In the genomic region with DNA sequence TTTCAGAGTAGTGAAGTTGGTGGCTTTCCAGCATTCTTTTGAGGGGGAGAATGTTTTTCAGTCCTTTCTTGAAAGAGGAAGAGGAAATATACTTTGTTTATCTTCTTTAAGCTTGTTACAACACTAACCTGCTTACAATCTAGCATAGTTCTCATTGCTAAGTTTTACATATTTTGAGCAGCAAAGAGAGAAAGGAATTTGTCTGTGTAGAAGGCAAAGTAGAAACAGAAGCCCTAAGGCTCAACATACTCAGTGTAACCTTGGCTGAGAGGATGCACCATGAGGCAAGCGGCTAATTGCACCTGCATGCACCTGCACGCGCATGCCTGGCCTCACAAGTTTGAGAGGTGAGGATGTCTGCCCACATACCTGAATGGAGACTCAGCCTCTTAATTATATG, we compare ENCODE assay signal across 18 cellular contexts. TPM values are rescaled to one million over a fixed set of nuclear protein-coding genes. Genes with fewer than 3 reads are reported as not detected.
A peak's percentile ranks its signal among the peaks of the same experiment; 100 is the strongest.
DNase-seq lines count a peak whose midpoint lies in the region; ATAC-seq and TF ChIP-seq lines count a peak whose summit lies in the region.
"Had no signal": no experiment of that assay in that cellular context is flagged by ENCODE, and none has a peak within 500 bp of the region (broad histone marks: within the 10 kb centered on the region; RNA-seq: fewer than 3 reads in every experiment).

No MANE protein-coding gene starts in this region.

- H3K36me3 Mint-ChIP-seq in activated CD4-positive, alpha-beta T cell treated with anti-CD3 and anti-CD28 coated beads, Interleukin-2, amount 10 ng/mL, durations not matched to agents 7 days and 5 days (ENCODE audit: low read depth): peaks cover 5% of the 10 kb centered on the region
- no peaks in the 10 kb centered on the region for H3K36me3 Mint-ChIP-seq in osteocyte (ENCODE audit: unreplicated experiment)
- H3K36me3 Mint-ChIP-seq: activated naive CD8-positive, alpha-beta T cell treated with anti-CD3 and anti-CD28 coated beads, Interleukin-2, amount 10 ng/mL, durations not matched to agents 7 days and 5 days had no signal

- no peak for DNase-seq in activated CD4-positive, alpha-beta T cell treated with anti-CD3 and anti-CD28 coated beads, Interleukin-2, amount 10 ng/mL, durations not matched to agents 7 days and 5 days
- no peak for DNase-seq in activated CD4-positive, alpha-beta T cell treated with anti-CD3 and anti-CD28 coated beads, Interleukin-2, amount 50 U/mL, for 48 hours
- DNase-seq in NCI-H1105 (lab: John Stamatoyannopoulos, UW): peak; percentile 68
- DNase-seq in body of pancreas: no peak
- no peak for DNase-seq in spleen
- DNase-seq in osteocyte (ENCODE audit: extremely low spot score, unreplicated experiment): no peak
- DNase-seq in transverse colon: no peak
- no peak for DNase-seq in NCI-H1694 treated with DMSO at 0.1 percent for 48 hours (lab: John Stamatoyannopoulos, UW)
- DNase-seq: activated naive CD8-positive, alpha-beta T cell treated with anti-CD3 and anti-CD28 coated beads, Interleukin-2, amount 10 ng/mL, durations not matched to agents 7 days and 5 days; cortex of kidney; EL; left ventricle myocardium superior; NCI-H1436 treated with DMSO at 0.1 percent for 48 hours; nephron progenitor cell; right cardiac atrium; SHP77; stimulated activated CD4-positive, alpha-beta T cell treated with anti-CD3 and anti-CD28 coated beads, Interleukin-4, amount 100 ng/mL, for 1 hour; upper lobe of right lung had no signal

- no peak overlapping the region for H3K4me3 Mint-ChIP-seq in activated CD4-positive, alpha-beta T cell treated with anti-CD3 and anti-CD28 coated beads, Interleukin-2, amount 10 ng/mL, durations not matched to agents 7 days and 5 days
- H3K4me3 Mint-ChIP-seq in osteocyte (ENCODE audit: unreplicated experiment): no peak overlapping the region
- H3K4me3 Mint-ChIP-seq: activated naive CD8-positive, alpha-beta T cell treated with anti-CD3 and anti-CD28 coated beads, Interleukin-2, amount 10 ng/mL, durations not matched to agents 7 days and 5 days; nephron progenitor cell had no signal

- H3K9me3 ChIP-seq in body of pancreas: no peaks in the 10 kb centered on the region
- no peaks in the 10 kb centered on the region for H3K9me3 ChIP-seq in spleen
- no peaks in the 10 kb centered on the region for H3K9me3 ChIP-seq in transverse colon
- H3K9me3 ChIP-seq: upper lobe of right lung had no signal

- WGBS in body of pancreas, 2 donors: 68 to 76% methylated on average over 3 of the region's 3 CpGs
- 88 to 92% (median 88%) methylated on average over 3 of the region's 3 CpGs for WGBS in spleen, 5 donors
- WGBS in transverse colon (ENCODE audit: low coverage in 1 of 2), 2 donors: 93% methylated on average over 3 of the region's 3 CpGs; no CpG with 5 or more reads in 1 of the 2 donors

- TF ChIP-seq CTCF in body of pancreas (IDR thresholded peaks at IDR 0.05): no peak
- TF ChIP-seq CTCF in spleen (IDR thresholded peaks at IDR 0.05 in 8 of 11, conservative IDR thresholded peaks at IDR 0.05 in 3 of 11): no peak
- no peak for TF ChIP-seq CTCF in osteocyte (IDR thresholded peaks at IDR 0.05)
- TF ChIP-seq CTCF in transverse colon (IDR thresholded peaks at IDR 0.05): no peak

- no peak for TF ChIP-seq EP300 in transverse colon (IDR thresholded peaks at IDR 0.05; ENCODE audit: low read depth)

- H3K27me3 ChIP-seq in body of pancreas (no peaks in the 10 kb centered on the region), spleen (replicated peaks in 1 of 7) (peaks cover 0 to 12% (median 0%) of the 10 kb centered on the region in 7 donors), transverse colon (peaks cover 15% of the 10 kb centered on the region)
- H3K27me3 ChIP-seq: upper lobe of right lung had no signal

- H3K4me1 Mint-ChIP-seq in activated CD4-positive, alpha-beta T cell treated with anti-CD3 and anti-CD28 coated beads, Interleukin-2, amount 10 ng/mL, durations not matched to agents 7 days and 5 days: peaks cover 63% of the 10 kb centered on the region
- peaks cover 13% of the 10 kb centered on the region for H3K4me1 Mint-ChIP-seq in osteocyte (ENCODE audit: unreplicated experiment)

- CTCF ChIA-PET in activated CD4-positive, alpha-beta T cell treated with anti-CD3 and anti-CD28 coated beads, Interleukin-2, amount 10 ng/mL, durations not matched to agents 7 days and 5 days (lab: Charles Lee): interaction anchor here (2.3 kb wide), 1 partner anchor 19 kb away, joined by 8 read pairs; no protein-coding TSS in a partner anchor

- in situ Hi-C loops in transverse colon (cut with MboI; ENCODE audit: low pct_ligation_motif_present in 1 of 4, low pct_unique_long_range_greater_than_20kb in 1 of 4, low sequenced_read_pairs in 3 of 4): no loop called here

- peak overlapping the region; percentile 26 for H3K27ac Mint-ChIP-seq in activated CD4-positive, alpha-beta T cell treated with anti-CD3 and anti-CD28 coated beads, Interleukin-2, amount 10 ng/mL, durations not matched to agents 7 days and 5 days
- no peak overlapping the region for H3K27ac Mint-ChIP-seq in osteocyte (ENCODE audit: unreplicated experiment)
- H3K27ac Mint-ChIP-seq: activated naive CD8-positive, alpha-beta T cell treated with anti-CD3 and anti-CD28 coated beads, Interleukin-2, amount 10 ng/mL, durations not matched to agents 7 days and 5 days had no signal

- ATAC-seq in body of pancreas: no peak
- ATAC-seq: left ventricle myocardium superior, right cardiac atrium, upper lobe of right lung had no signal

- H3K27me3 Mint-ChIP-seq in activated CD4-positive, alpha-beta T cell treated with anti-CD3 and anti-CD28 coated beads, Interleukin-2, amount 10 ng/mL, durations not matched to agents 7 days and 5 days: no peaks in the 10 kb centered on the region
- peaks cover 58% of the 10 kb centered on the region for H3K27me3 Mint-ChIP-seq in osteocyte (ENCODE audit: unreplicated experiment)

- peaks cover 50% of the 10 kb centered on the region for H3K4me1 ChIP-seq in body of pancreas
- peaks cover 3 to 87% (median 37%) of the 10 kb centered on the region in 6 donors for H3K4me1 ChIP-seq in spleen
- H3K4me1 ChIP-seq in transverse colon: peaks cover 0 to 50% (median 13%) of the 10 kb centered on the region in 4 donors

- POLR2A ChIA-PET in activated CD4-positive, alpha-beta T cell treated with anti-CD3 and anti-CD28 coated beads, Interleukin-2, amount 10 ng/mL, durations not matched to agents 7 days and 5 days (lab: Charles Lee): no interaction called here

- no peaks in the 10 kb centered on the region for H3K36me3 ChIP-seq in body of pancreas (replicated peaks in 1 of 2; ENCODE audit: insufficient read depth in 1 of 2, low read depth in 2 of 2)
- peaks cover 0 to 4% (median 0%) of the 10 kb centered on the region in 6 donors for H3K36me3 ChIP-seq in spleen
- H3K36me3 ChIP-seq in transverse colon: no peaks in the 10 kb centered on the region
- H3K36me3 ChIP-seq: upper lobe of right lung had no signal

- H3K27ac ChIP-seq in body of pancreas: peak overlapping the region in 3 of 4 donors; percentile 24 to 84 (median 84)
- peak overlapping the region in 6 of 8 donors; percentile 5 to 86 (median 28) for H3K27ac ChIP-seq in spleen
- H3K27ac ChIP-seq in transverse colon: peak overlapping the region in 1 of 4 donors; percentile 82
- H3K27ac ChIP-seq: upper lobe of right lung had no signal

- intact Hi-C loops in body of pancreas (cut with DNase I) (no loop called here), spleen (cut with DNase I; ENCODE audit: low total_unique reads) (no loop called here), transverse colon (cut with DNase I; ENCODE audit: low total_unique reads) (no loop called here)

- no peaks in the 10 kb centered on the region for H3K9me3 Mint-ChIP-seq in activated CD4-positive, alpha-beta T cell treated with anti-CD3 and anti-CD28 coated beads, Interleukin-2, amount 10 ng/mL, durations not matched to agents 7 days and 5 days
- no peaks in the 10 kb centered on the region for H3K9me3 Mint-ChIP-seq in osteocyte (ENCODE audit: unreplicated experiment)
- H3K9me3 Mint-ChIP-seq: activated naive CD8-positive, alpha-beta T cell treated with anti-CD3 and anti-CD28 coated beads, Interleukin-2, amount 10 ng/mL, durations not matched to agents 7 days and 5 days; nephron progenitor cell had no signal

- TF ChIP-seq POLR2A in body of pancreas (IDR thresholded peaks at IDR 0.05) (no peak), spleen (IDR thresholded peaks at IDR 0.05) (no peak), transverse colon (IDR thresholded peaks at IDR 0.05) (no peak)

- H3K4me3 ChIP-seq in body of pancreas: no peak overlapping the region
- H3K4me3 ChIP-seq in spleen: peak overlapping the region in 1 of 8 donors; percentile 83
- no peak overlapping the region for H3K4me3 ChIP-seq in transverse colon
- H3K4me3 ChIP-seq: upper lobe of right lung had no signal

RNA-seq across cellular contexts. Expression of gene FRY, which starts 2.2 kb away (rescaled TPM):
- 10 to 100 TPM; 12.0 to 14.3 TPM for total RNA-seq in activated CD4-positive, alpha-beta T cell treated with anti-CD3 and anti-CD28 coated beads, Interleukin-2, amount 10 ng/mL, durations not matched to agents 7 days and 5 days
- total RNA-seq in body of pancreas (10 to 100 TPM; 32.0 to 45.4 TPM), spleen (10 to 100 TPM; 20.6 to 30.0 (median 26.1) TPM), osteocyte (1.1 and 2.0 TPM in 2 replicates), transverse colon (10 to 100 TPM in 2 of 4 donors, 1 to 10 TPM in 2; 6.7 to 42.6 (median 12.4) TPM)
- 1 to 10 TPM in 2 of 3 donors, under 1 TPM in 1; 0.80 to 2.6 (median 1.7) TPM for polyA plus RNA-seq in spleen
